ENCODE assay signal across 29 cellular contexts in the genomic region with DNA sequence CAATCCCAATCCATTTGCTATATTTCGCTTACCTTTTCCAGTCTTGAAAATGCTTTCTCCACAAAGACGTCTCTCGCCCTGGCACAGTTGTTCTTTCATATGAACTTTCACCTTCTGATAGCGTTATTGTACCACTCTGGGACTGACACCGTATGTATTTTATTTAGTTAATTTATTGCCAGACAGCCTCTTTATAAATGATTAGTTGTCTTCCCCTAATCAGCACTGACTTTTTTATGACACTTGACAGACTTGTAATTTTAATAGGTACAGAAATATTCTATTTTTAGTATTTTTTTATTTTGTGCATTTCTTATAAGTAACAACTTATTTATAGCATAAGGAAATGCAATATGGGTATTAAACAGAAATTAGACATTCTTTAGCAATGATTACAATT. TPM values are rescaled to one million over a fixed set of nuclear protein-coding genes. Genes with fewer than 3 reads are reported as not detected.
DNase-seq lines count a peak whose midpoint lies in the region; ATAC-seq and TF ChIP-seq lines count a peak whose summit lies in the region.
"Had no signal": no experiment of that assay in that cellular context is flagged by ENCODE, and none has a peak within 500 bp of the region (broad histone marks: within the 10 kb centered on the region; RNA-seq: fewer than 3 reads in every experiment).

A gene (minus strand): TSS at position 101 of the 400 bp plus-strand sequence. CDS start 1,343 bp downstream, outside the sequence.

- no peak within 1 kb of the TSS for H3K9ac ChIP-seq in neural progenitor cell

- H3K9me2 ChIP-seq in OCI-LY7 (ENCODE audit: insufficient read depth, low read length), result no peaks in the 10 kb centered on the region

- no peaks in the 10 kb centered on the region for H3F3A ChIP-seq in neural progenitor cell (ENCODE audit: low read depth)

- H3K9me3 Mint-ChIP-seq in Caco-2 (ENCODE audit: unreplicated experiment) (peaks cover 6% of the 10 kb centered on the region), endothelial cell (ENCODE audit: unreplicated experiment) (no peaks in the 10 kb centered on the region), neural progenitor cell (no peaks in the 10 kb centered on the region)
- no peaks in the 10 kb centered on the region for H3K9me3 Mint-ChIP-seq in activated CD4-positive, alpha-beta memory T cell treated with anti-CD3 and anti-CD28 coated beads for 36 hours
- H3K9me3 Mint-ChIP-seq: activated naive CD8-positive, alpha-beta T cell treated with anti-CD3 and anti-CD28 coated beads, Interleukin-2, amount 50 U/mL, for 24 hours; CD4-positive, alpha-beta memory T cell; T-helper 1 cell treated with Interleukin-12 subunit alpha and Interleukin-12 subunit beta and Interleukin-4 antibody, amounts not matched to agents 30 μg/mL and 1 μg/mL, for 36 hours had no signal

- no peak for TF ChIP-seq CTCF in Caco-2 (IDR thresholded peaks at IDR 0.05; ENCODE audit: insufficient read depth in 1 of 2, low read depth in 1 of 2, low read length in 1 of 2, severe bottlenecking in 1 of 2, unreplicated experiment in 1 of 2)
- TF ChIP-seq CTCF in OCI-LY7 (conservative IDR thresholded peaks at IDR 0.05; ENCODE audit: low read length), result no peak
- no peak for TF ChIP-seq CTCF in endothelial cell (IDR thresholded peaks at IDR 0.05; ENCODE audit: unreplicated experiment)
- no peak for TF ChIP-seq CTCF in neural progenitor cell (IDR thresholded peaks at IDR 0.05)
- TF ChIP-seq CTCF in body of pancreas (IDR thresholded peaks at IDR 0.05), result no peak

- POLR2A ChIA-PET in Caco-2 (lab: Charles Lee) (no interaction called here), OCI-LY7 (lab: Charles Lee) (no interaction called here)
- POLR2A ChIA-PET in activated CD4-positive, alpha-beta memory T cell treated with anti-CD3 and anti-CD28 coated beads for 36 hours (lab: Charles Lee), result no interaction called here

- intact Hi-C loops in Caco-2 (cut with micrococcal nuclease; ENCODE audit: unreplicated experiment), result loop anchor here (1.0 to 10.0 kb wide), 9 partner anchors 44 to 530 kb away; no protein-coding TSS in a partner anchor
- intact Hi-C loops in OCI-LY7 (cut with micrococcal nuclease; ENCODE audit: unreplicated experiment), result loop anchor here (1.0 to 5.0 kb wide), 2 partner anchors 134 to 529 kb away; no protein-coding TSS in a partner anchor
- intact Hi-C loops in body of pancreas (cut with DNase I), result no loop called here
- intact Hi-C loops in activated CD4-positive, alpha-beta memory T cell treated with anti-CD3 and anti-CD28 coated beads for 36 hours (cut with micrococcal nuclease), result loop anchor here (1.0 kb wide), 2 partner anchors 134 to 530 kb away; no protein-coding TSS in a partner anchor

- H3K4me3 Mint-ChIP-seq in Caco-2 (ENCODE audit: unreplicated experiment), result no peak within 1 kb of the TSS
- no peak within 1 kb of the TSS for H3K4me3 Mint-ChIP-seq in endothelial cell (ENCODE audit: unreplicated experiment)
- no peak within 1 kb of the TSS for H3K4me3 Mint-ChIP-seq in neural progenitor cell
- no peak within 1 kb of the TSS for H3K4me3 Mint-ChIP-seq in activated CD4-positive, alpha-beta memory T cell treated with anti-CD3 and anti-CD28 coated beads for 36 hours
- H3K4me3 Mint-ChIP-seq: activated naive CD8-positive, alpha-beta T cell treated with anti-CD3 and anti-CD28 coated beads, Interleukin-2, amount 50 U/mL, for 24 hours; CD4-positive, alpha-beta memory T cell; T-helper 1 cell treated with Interleukin-12 subunit alpha and Interleukin-12 subunit beta and Interleukin-4 antibody, amounts not matched to agents 30 μg/mL and 1 μg/mL, for 36 hours had no signal

- H3K4me1 Mint-ChIP-seq in Caco-2 (ENCODE audit: low read depth, unreplicated experiment) (peaks cover 14% of the 10 kb centered on the region), endothelial cell (ENCODE audit: unreplicated experiment) (peaks cover 38% of the 10 kb centered on the region), neural progenitor cell (no peaks in the 10 kb centered on the region)
- no peaks in the 10 kb centered on the region for H3K4me1 Mint-ChIP-seq in activated CD4-positive, alpha-beta memory T cell treated with anti-CD3 and anti-CD28 coated beads for 36 hours (ENCODE audit: low read depth)

- peak within 1 kb of the TSS; percentile 59; the same call in 1 of the 2 replicates for H2AFZ ChIP-seq in OCI-LY7 (ENCODE audit: low read length)
- H2AFZ ChIP-seq in neural progenitor cell (replicated peaks), result peak within 1 kb of the TSS; percentile 96

- no peaks in the 10 kb centered on the region for H3K9me3 ChIP-seq in Caco-2
- no peaks in the 10 kb centered on the region for H3K9me3 ChIP-seq in OCI-LY7 (ENCODE audit: low read length)
- H3K9me3 ChIP-seq in neural progenitor cell (ENCODE audit: low read depth), result no peaks in the 10 kb centered on the region
- H3K9me3 ChIP-seq in body of pancreas, result no peaks in the 10 kb centered on the region
- no peaks in the 10 kb centered on the region for H3K9me3 ChIP-seq in SJCRH30 (replicated peaks)
- H3K9me3 ChIP-seq: neutrophil, right lobe of liver, transverse colon had no signal

- H3K79me2 ChIP-seq in OCI-LY7 (ENCODE audit: insufficient read depth, low read depth, low read length) (no peaks in the 10 kb centered on the region), neural progenitor cell (ENCODE audit: low read depth) (no peaks in the 10 kb centered on the region)

- H3K27ac ChIP-seq in OCI-LY7 (ENCODE audit: low read depth, low read length, poor library complexity, severe bottlenecking), result no peak within 1 kb of the TSS
- H3K27ac ChIP-seq in neural progenitor cell, result no peak within 1 kb of the TSS
- no peak within 1 kb of the TSS for H3K27ac ChIP-seq in body of pancreas
- H3K27ac ChIP-seq in SJCRH30, result no peak within 1 kb of the TSS
- H3K27ac ChIP-seq: dorsolateral prefrontal cortex, neutrophil, right lobe of liver, RWPE1, transverse colon had no signal

- 38 to 40% methylated on average over 5 of the region's 5 CpGs for WGBS in body of pancreas, 2 donors

- H3K4me2 ChIP-seq in OCI-LY7 (ENCODE audit: low read length) (peak within 1 kb of the TSS; percentile 39; the same call in 1 of the 2 replicates), neural progenitor cell (no peak within 1 kb of the TSS)

- DNase-seq in Caco-2 (no peak), OCI-LY7 (ENCODE audit: low spot score) (no peak), endothelial cell (ENCODE audit: low spot score) (no peak), neural progenitor cell (ENCODE audit: low spot score) (no peak), body of pancreas (no peak), SJCRH30 (no peak)
- DNase-seq in activated CD4-positive, alpha-beta memory T cell treated with anti-CD3 and anti-CD28 coated beads for 36 hours, result no peak
- DNase-seq: activated CD4-positive, alpha-beta T cell treated with anti-CD3 and anti-CD28 coated beads, Interleukin-2, amount 50 U/mL, for 1 hour; activated CD4-positive, CD25-positive, alpha-beta regulatory T cell; activated T-cell treated with anti-CD3 and anti-CD28 coated beads, Interleukin-2, amount 50 U/mL, for 48 hours; left cardiac atrium; NCI-H187; right lobe of liver; stimulated activated CD4-positive, alpha-beta T cell treated with anti-CD3 and anti-CD28 coated beads, Interleukin-4, amount 100 ng/mL, for 4 hours; transverse colon had no signal

- peak within 1 kb of the TSS; percentile 32 for H3K27ac Mint-ChIP-seq in Caco-2 (ENCODE audit: unreplicated experiment)
- H3K27ac Mint-ChIP-seq in endothelial cell (ENCODE audit: unreplicated experiment), result peak within 1 kb of the TSS; percentile 68
- no peak within 1 kb of the TSS for H3K27ac Mint-ChIP-seq in neural progenitor cell
- no peak within 1 kb of the TSS for H3K27ac Mint-ChIP-seq in activated CD4-positive, alpha-beta memory T cell treated with anti-CD3 and anti-CD28 coated beads for 36 hours
- H3K27ac Mint-ChIP-seq: activated naive CD8-positive, alpha-beta T cell treated with anti-CD3 and anti-CD28 coated beads, Interleukin-2, amount 50 U/mL, for 24 hours; CD4-positive, alpha-beta memory T cell; progenitor cell of endocrine pancreas; T-helper 1 cell treated with Interleukin-12 subunit alpha and Interleukin-12 subunit beta and Interleukin-4 antibody, amounts not matched to agents 30 μg/mL and 1 μg/mL, for 36 hours had no signal

- H3K36me3 ChIP-seq in Caco-2 (ENCODE audit: control insufficient read depth, insufficient read depth, low read length) (no peaks in the 10 kb centered on the region), OCI-LY7 (ENCODE audit: insufficient read depth, low read length) (no peaks in the 10 kb centered on the region), neural progenitor cell (no peaks in the 10 kb centered on the region), body of pancreas (replicated peaks in 1 of 2; ENCODE audit: insufficient read depth in 1 of 2, low read depth in 2 of 2) (no peaks in the 10 kb centered on the region), SJCRH30 (no peaks in the 10 kb centered on the region)
- H3K36me3 ChIP-seq: neutrophil, right lobe of liver, transverse colon had no signal

- CTCF ChIA-PET in Caco-2 (lab: Charles Lee), result interaction anchor here (0.5 to 2.5 kb wide), 4 partner anchors 24 to 440 kb away, joined by 3 to 10 read pairs (median 4); no protein-coding TSS in a partner anchor
- CTCF ChIA-PET in OCI-LY7 (lab: Charles Lee; ENCODE audit: unreplicated experiment), result no interaction called here
- CTCF ChIA-PET in activated CD4-positive, alpha-beta memory T cell treated with anti-CD3 and anti-CD28 coated beads for 36 hours (lab: Charles Lee), result no interaction called here

- no peak for TF ChIP-seq POLR2A in body of pancreas (IDR thresholded peaks at IDR 0.05)

- H3K27me3 ChIP-seq in Caco-2 (replicated peaks; ENCODE audit: control insufficient read depth, insufficient read depth, low read length), result no peaks in the 10 kb centered on the region
- H3K27me3 ChIP-seq in neural progenitor cell, result no peaks in the 10 kb centered on the region
- H3K27me3 ChIP-seq in body of pancreas, result no peaks in the 10 kb centered on the region
- H3K27me3 ChIP-seq in SJCRH30, result no peaks in the 10 kb centered on the region

- peaks cover 23% of the 10 kb centered on the region for H3K4me1 ChIP-seq in Caco-2
- no peaks in the 10 kb centered on the region for H3K4me1 ChIP-seq in OCI-LY7 (ENCODE audit: insufficient read depth, low read length, poor library complexity, severe bottlenecking)
- no peaks in the 10 kb centered on the region for H3K4me1 ChIP-seq in neural progenitor cell
- no peaks in the 10 kb centered on the region for H3K4me1 ChIP-seq in body of pancreas
- no peaks in the 10 kb centered on the region for H3K4me1 ChIP-seq in SJCRH30
- H3K4me1 ChIP-seq: right lobe of liver had no signal

- H4K20me1 ChIP-seq in OCI-LY7 (ENCODE audit: insufficient read depth, low read length) (no peaks in the 10 kb centered on the region), neural progenitor cell (ENCODE audit: low read depth) (no peaks in the 10 kb centered on the region)

- no peak within 1 kb of the TSS for H3K4me3 ChIP-seq in Caco-2 (ENCODE audit: low read depth, low read length)
- H3K4me3 ChIP-seq in OCI-LY7 (ENCODE audit: low read depth, low read length, poor library complexity, severe bottlenecking), result no peak within 1 kb of the TSS
- no peak within 1 kb of the TSS for H3K4me3 ChIP-seq in neural progenitor cell
- H3K4me3 ChIP-seq in body of pancreas, result no peak within 1 kb of the TSS
- H3K4me3 ChIP-seq in SJCRH30, result no peak within 1 kb of the TSS
- H3K4me3 ChIP-seq: dorsolateral prefrontal cortex, right lobe of liver, transverse colon had no signal

- H3K36me3 Mint-ChIP-seq in Caco-2 (ENCODE audit: insufficient read depth, unreplicated experiment) (no peaks in the 10 kb centered on the region), endothelial cell (ENCODE audit: low read depth, unreplicated experiment) (no peaks in the 10 kb centered on the region), neural progenitor cell (no peaks in the 10 kb centered on the region)
- no peaks in the 10 kb centered on the region for H3K36me3 Mint-ChIP-seq in activated CD4-positive, alpha-beta memory T cell treated with anti-CD3 and anti-CD28 coated beads for 36 hours
- H3K36me3 Mint-ChIP-seq: CD4-positive, alpha-beta memory T cell had no signal

- H3K27me3 Mint-ChIP-seq in Caco-2 (ENCODE audit: insufficient read depth, unreplicated experiment), result no peaks in the 10 kb centered on the region
- H3K27me3 Mint-ChIP-seq in endothelial cell (ENCODE audit: unreplicated experiment), result no peaks in the 10 kb centered on the region
- H3K27me3 Mint-ChIP-seq in neural progenitor cell (ENCODE audit: insufficient read depth, low read depth), result no peaks in the 10 kb centered on the region
- peaks cover 12% of the 10 kb centered on the region for H3K27me3 Mint-ChIP-seq in activated CD4-positive, alpha-beta memory T cell treated with anti-CD3 and anti-CD28 coated beads for 36 hours
- H3K27me3 Mint-ChIP-seq: progenitor cell of endocrine pancreas had no signal

- no TSS peak for BruUV-seq in Caco-2 (replicated peaks; lab: Mats Ljungman, UMichigan)
- no TSS peak for BruUV-seq in OCI-LY7 (replicated peaks; lab: Mats Ljungman, UMichigan)

- ATAC-seq in body of pancreas (no peak), HG03175 (IDR thresholded peaks at IDR 0.05; ENCODE audit: unreplicated experiment) (no peak)
- ATAC-seq: activated naive CD8-positive, alpha-beta T cell treated with anti-CD3 and anti-CD28 coated beads, Interleukin-2, amount 50 U/mL, for 24 hours had no signal

RNA-seq across cellular contexts. Expression of the gene that starts here (rescaled TPM):
- total RNA-seq in Caco-2 (2022) (0.35 TPM in 1 of 2 replicates, not detected in the other), OCI-LY7 (2022) (not detected in 2 replicates), endothelial cell (ENCODE audit: unreplicated experiment) (not detected), neural progenitor cell (ENCODE audit: low replicate concordance) (not detected in 2 replicates), body of pancreas (not detected)
- total RNA-seq in OCI-LY7 (2014; rRNA removed; shearing (Covaris generic)), result not detected in 2 replicates
- total RNA-seq in SJCRH30 (2014; rRNA removed; shearing (Covaris generic)), result not detected in 2 replicates
- total RNA-seq in activated CD4-positive, alpha-beta memory T cell treated with anti-CD3 and anti-CD28 coated beads for 36 hours, result not detected
- total RNA-seq: A673; CD4-positive, alpha-beta memory T cell; cerebellum; dorsolateral prefrontal cortex; HT-29; left cardiac atrium; lung microvascular endothelial cell; MCF 10A; NCI-H460; progenitor cell of endocrine pancreas; right lobe of liver; transverse colon had no signal

Comparison
In these comparisons a context has a peak if more than half of its experiments do, and no peak if none do; other contexts are left out.
1. H3K27ac Mint-ChIP-seq: peak in Caco-2 (single experiment) and endothelial cell (single experiment); none in neural progenitor cell (single experiment) and activated CD4-positive, alpha-beta memory T cell treated with anti-CD3 and anti-CD28 coated beads for 36 hours (single experiment).